ENCODE assay signal across 20 cellular contexts in genomic region chr3:59774613-59775012, GRCh38.
DNase-seq lines count a peak whose midpoint lies in the region; ATAC-seq, FAIRE-seq and TF ChIP-seq lines count a peak whose summit lies in the region.
"Had no signal": no experiment of that assay in that cellular context is flagged by ENCODE, and none has a peak within 500 bp of the region (broad histone marks: within the 10 kb centered on the region; RNA-seq: fewer than 3 reads in every experiment).

No MANE protein-coding gene starts in this region.

- DNase-seq in left ventricle myocardium superior = no peak
- DNase-seq in right atrium auricular region (ENCODE audit: low spot score) = no peak
- peak; percentile 92 for DNase-seq in astrocyte (ENCODE audit: low read depth)
- peak; percentile 68 for DNase-seq in glomerular visceral epithelial cell (ENCODE audit: extremely low spot score)
- no peak for DNase-seq in H7
- DNase-seq in GM12892 (ENCODE audit: insufficient read length) = no peak
- no peak for DNase-seq in activated T-cell treated with anti-CD3 and anti-CD28 coated beads, Interleukin-2, amount 50 U/mL, for 1 hour
- no peak for DNase-seq in stimulated activated effector memory CD8-positive, alpha-beta T cell treated with anti-CD3 and anti-CD28 coated beads, Interleukin-12 subunit alpha, Interleukin-12 subunit beta, amount 100 ng/mL, for 72 hours (ENCODE audit: low spot score in 2 of 2)
- DNase-seq: activated CD4-positive, alpha-beta T cell treated with anti-CD3 and anti-CD28 coated beads, Interleukin-2, amount 10 ng/mL, durations not matched to agents 7 days and 5 days; foreskin melanocyte; NCI-H187 treated with DMSO at 0.1 percent for 48 hours; nephron progenitor cell; NK-92 treated with Interleukin-12 subunit alpha and Interleukin-12 subunit beta, amount 100 ng/mL, for 24 hours; spleen; SW 1271 had no signal

- H4K20me1 ChIP-seq in astrocyte (ENCODE audit: insufficient read depth, low read length) = no peaks in the 10 kb centered on the region

- peak overlapping the region; percentile 55 for H3K4me2 ChIP-seq in astrocyte (ENCODE audit: low read length)
- H3K4me2 ChIP-seq: A549 had no signal

- peak; percentile 45 for ATAC-seq in left ventricle myocardium superior
- no peak for ATAC-seq in stimulated activated effector memory CD8-positive, alpha-beta T cell treated with anti-CD3 and anti-CD28 coated beads, Interleukin-12 subunit alpha, Interleukin-12 subunit beta, amount 100 ng/mL, for 72 hours
- ATAC-seq: A549, HepG2 had no signal

- H2AFZ ChIP-seq in astrocyte (ENCODE audit: low read depth, low read length) = no peak overlapping the region

- intact Hi-C loops in left ventricle myocardium superior (cut with micrococcal nuclease) = no loop called here

- no peaks in the 10 kb centered on the region for H3K36me3 ChIP-seq in right atrium auricular region
- no peaks in the 10 kb centered on the region for H3K36me3 ChIP-seq in astrocyte (ENCODE audit: insufficient read depth, low read length)
- no peaks in the 10 kb centered on the region for H3K36me3 ChIP-seq in H7 (replicated peaks; ENCODE audit: control insufficient read depth, insufficient read depth, low read length)
- H3K36me3 ChIP-seq: spleen, tibial nerve had no signal

- no peak for TF ChIP-seq POLR2A in GM12892 (IDR thresholded peaks at IDR 0.05; ENCODE audit: low read depth, low read length)

- H3K9me3 Mint-ChIP-seq in astrocyte (ENCODE audit: unreplicated experiment) = no peaks in the 10 kb centered on the region
- H3K9me3 Mint-ChIP-seq in stimulated activated effector memory CD8-positive, alpha-beta T cell treated with anti-CD3 and anti-CD28 coated beads, Interleukin-12 subunit alpha, Interleukin-12 subunit beta, amount 100 ng/mL, for 72 hours = no peaks in the 10 kb centered on the region
- H3K9me3 Mint-ChIP-seq: activated CD4-positive, alpha-beta T cell treated with anti-CD3 and anti-CD28 coated beads, Interleukin-2, amount 10 ng/mL, durations not matched to agents 7 days and 5 days; nephron progenitor cell had no signal

- H3K27ac ChIP-seq in right atrium auricular region (no peak overlapping the region), astrocyte (ENCODE audit: low read depth, low read length) (peak overlapping the region; percentile 29)
- H3K27ac ChIP-seq: A549, spleen had no signal

- H3K9ac ChIP-seq in astrocyte (ENCODE audit: low read length) = peak overlapping the region; percentile 2

- H3K4me1 ChIP-seq in right atrium auricular region (no peaks in the 10 kb centered on the region), astrocyte (ENCODE audit: insufficient read depth, low read length) (peaks cover 25% of the 10 kb centered on the region)

- H3K27ac Mint-ChIP-seq in astrocyte (ENCODE audit: unreplicated experiment) = peak overlapping the region; percentile 80
- H3K27ac Mint-ChIP-seq in stimulated activated effector memory CD8-positive, alpha-beta T cell treated with anti-CD3 and anti-CD28 coated beads, Interleukin-12 subunit alpha, Interleukin-12 subunit beta, amount 100 ng/mL, for 72 hours = no peak overlapping the region
- H3K27ac Mint-ChIP-seq: activated CD4-positive, alpha-beta T cell treated with anti-CD3 and anti-CD28 coated beads, Interleukin-2, amount 10 ng/mL, durations not matched to agents 7 days and 5 days; nephron progenitor cell had no signal

- no peaks in the 10 kb centered on the region for H3K27me3 ChIP-seq in right atrium auricular region
- no peaks in the 10 kb centered on the region for H3K27me3 ChIP-seq in astrocyte (ENCODE audit: insufficient read depth, low read length)
- H3K27me3 ChIP-seq in H7 (ENCODE audit: control insufficient read depth, insufficient read depth, low read length) = no peaks in the 10 kb centered on the region
- H3K27me3 ChIP-seq: spleen, tibial nerve had no signal

- no peaks in the 10 kb centered on the region for H3K27me3 Mint-ChIP-seq in astrocyte (ENCODE audit: low read depth, unreplicated experiment)
- H3K27me3 Mint-ChIP-seq: activated CD4-positive, alpha-beta T cell treated with anti-CD3 and anti-CD28 coated beads, Interleukin-2, amount 10 ng/mL, durations not matched to agents 7 days and 5 days had no signal

- TF ChIP-seq CTCF in right atrium auricular region (IDR thresholded peaks at IDR 0.05) (no peak), astrocyte (IDR thresholded peaks at IDR 0.05; ENCODE audit: insufficient read depth, low read depth, low read length) (no peak)

- no peaks in the 10 kb centered on the region for H3K79me2 ChIP-seq in astrocyte (ENCODE audit: insufficient read depth, low read length)

- H3K4me3 Mint-ChIP-seq in astrocyte (ENCODE audit: unreplicated experiment) = no peak overlapping the region
- no peak overlapping the region for H3K4me3 Mint-ChIP-seq in stimulated activated effector memory CD8-positive, alpha-beta T cell treated with anti-CD3 and anti-CD28 coated beads, Interleukin-12 subunit alpha, Interleukin-12 subunit beta, amount 100 ng/mL, for 72 hours
- H3K4me3 Mint-ChIP-seq: activated CD4-positive, alpha-beta T cell treated with anti-CD3 and anti-CD28 coated beads, Interleukin-2, amount 10 ng/mL, durations not matched to agents 7 days and 5 days; nephron progenitor cell had no signal

- H3K9me3 ChIP-seq in right atrium auricular region (no peaks in the 10 kb centered on the region), astrocyte (ENCODE audit: insufficient read depth, low read depth, low read length) (no peaks in the 10 kb centered on the region)
- H3K9me3 ChIP-seq: A549, spleen, tibial nerve had no signal

- H3K36me3 Mint-ChIP-seq in astrocyte (ENCODE audit: low read depth, unreplicated experiment) = no peaks in the 10 kb centered on the region
- H3K36me3 Mint-ChIP-seq in stimulated activated effector memory CD8-positive, alpha-beta T cell treated with anti-CD3 and anti-CD28 coated beads, Interleukin-12 subunit alpha, Interleukin-12 subunit beta, amount 100 ng/mL, for 72 hours = no peaks in the 10 kb centered on the region

- peaks cover 40% of the 10 kb centered on the region for H3K4me1 Mint-ChIP-seq in astrocyte (ENCODE audit: low read depth, unreplicated experiment)
- H3K4me1 Mint-ChIP-seq in stimulated activated effector memory CD8-positive, alpha-beta T cell treated with anti-CD3 and anti-CD28 coated beads, Interleukin-12 subunit alpha, Interleukin-12 subunit beta, amount 100 ng/mL, for 72 hours = peaks cover 50% of the 10 kb centered on the region

- H3K4me3 ChIP-seq in right atrium auricular region (no peak overlapping the region), astrocyte (ENCODE audit: insufficient read depth, low read depth, low read length) (peak overlapping the region; percentile 13), H7 (ENCODE audit: insufficient read depth, low read depth, low read length) (no peak overlapping the region)
- H3K4me3 ChIP-seq: A549, spleen, tibial nerve had no signal

- FAIRE-seq in astrocyte (lab: Jason Lieb, UNC) (peak; percentile 89), GM12892 (lab: Jason Lieb, UNC) (no peak)
- FAIRE-seq: A549, colon, GM19239, HepG2 had no signal

Comparison
In these comparisons a context has a peak if more than half of its experiments do, and no peak if none do; other contexts are left out.
1. DNase-seq: peak in astrocyte (single experiment) and glomerular visceral epithelial cell (single experiment); none in left ventricle myocardium superior (single experiment), right atrium auricular region (single experiment), H7 (single experiment), GM12892 (single experiment), activated T-cell treated with anti-CD3 and anti-CD28 coated beads, Interleukin-2, amount 50 U/mL, for 1 hour (single experiment) and stimulated activated effector memory CD8-positive, alpha-beta T cell treated with anti-CD3 and anti-CD28 coated beads, Interleukin-12 subunit alpha, Interleukin-12 subunit beta, amount 100 ng/mL, for 72 hours (0 of 2).